19 cellular contexts compared by ENCODE assay signal in genomic region chr6:83369692-83370091, GRCh38.
"Had no signal": no experiment of that assay in that cellular context is flagged by ENCODE, and none has a peak within 500 bp of the region (broad histone marks: within the 10 kb centered on the region; RNA-seq: fewer than 3 reads in every experiment).

No MANE protein-coding gene starts in this region.

- H3K9me3 ChIP-seq: esophagus muscularis mucosa, gastroesophageal sphincter, heart left ventricle, left lung, lower lobe of right lung, mucosa of descending colon had no signal

- DNase-seq: dermis blood vessel endothelial cell; dorsolateral prefrontal cortex; effector CD4-positive, alpha-beta T cell; effector memory CD4-positive, alpha-beta T cell; foreskin keratinocyte; heart left ventricle; hypothalamus; immature natural killer cell; left cardiac atrium; left lung; left ventricle myocardium superior; lower lobe of right lung; mesenchymal stem cell; mucosa of descending colon had no signal

- H3K4me3 Mint-ChIP-seq: immature natural killer cell, mesothelial cell of epicardium had no signal

- H3K36me3 ChIP-seq: esophagus muscularis mucosa, gastroesophageal sphincter, heart left ventricle, left lung, lower lobe of right lung had no signal

- H3K27ac Mint-ChIP-seq: immature natural killer cell had no signal

- H3K4me1 Mint-ChIP-seq: immature natural killer cell had no signal

- H3K9me3 Mint-ChIP-seq: immature natural killer cell, mesothelial cell of epicardium had no signal

- H3K27me3 ChIP-seq: dorsolateral prefrontal cortex, esophagus muscularis mucosa, foreskin keratinocyte, gastroesophageal sphincter, heart left ventricle, hepatocyte, left lung had no signal

- H3K36me3 Mint-ChIP-seq: immature natural killer cell had no signal

- H3K27ac ChIP-seq: coronary artery, dorsolateral prefrontal cortex, esophagus muscularis mucosa, foreskin keratinocyte, gastroesophageal sphincter, heart left ventricle, left lung, lower lobe of right lung had no signal

- ATAC-seq: foreskin keratinocyte, gastroesophageal sphincter, heart left ventricle, left cardiac atrium, left lung, left ventricle myocardium superior, lower lobe of right lung, mucosa of descending colon had no signal

- H3K4me3 ChIP-seq: coronary artery, dorsolateral prefrontal cortex, esophagus muscularis mucosa, gastroesophageal sphincter, heart left ventricle, hepatocyte, left lung, lower lobe of right lung, mucosa of descending colon had no signal

- H3K4me1 ChIP-seq: foreskin keratinocyte, left lung, lower lobe of right lung had no signal
